ENCODE assay signal across 13 cellular contexts in the genomic region with DNA sequence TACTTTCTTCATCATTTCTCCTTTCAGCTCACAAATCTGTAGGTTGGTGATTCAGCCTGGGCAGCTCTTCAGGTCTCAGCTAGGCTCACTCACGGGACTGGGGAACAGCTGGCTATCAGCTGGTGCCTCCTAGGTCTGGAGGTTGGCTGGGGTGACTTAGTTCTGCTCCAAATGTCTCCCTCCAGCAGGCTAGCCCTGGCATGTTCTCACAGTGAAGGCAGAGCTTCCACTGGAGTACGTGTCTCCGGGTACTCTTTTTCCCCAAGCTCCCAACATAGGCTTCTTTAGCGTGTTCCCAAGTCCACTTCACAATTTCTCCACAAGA. TPM values are rescaled to one million over a fixed set of nuclear protein-coding genes. Genes with fewer than 3 reads are reported as not detected.
DNase-seq lines count a peak whose midpoint lies in the region; ATAC-seq and TF ChIP-seq lines count a peak whose summit lies in the region.
"Had no signal": no experiment of that assay in that cellular context is flagged by ENCODE, and none has a peak within 500 bp of the region (broad histone marks: within the 10 kb centered on the region; RNA-seq: fewer than 3 reads in every experiment).

No MANE protein-coding gene starts in this region.

- TF ChIP-seq EP300 in suprapubic skin (IDR thresholded peaks at IDR 0.05), result no peak

- DNase-seq in NCI-H2171 treated with DMSO at 0.1 percent for 48 hours (lab: John Stamatoyannopoulos, UW) (peak; percentile 58), NCI-H2171 (lab: John Stamatoyannopoulos, UW) (no peak), adipocyte (ENCODE audit: low read depth) (peak; percentile 43), fibroblast of the aortic adventitia (ENCODE audit: low read depth) (peak; percentile 61), suprapubic skin (ENCODE audit: low spot score in 2 of 2) (no peak), CD1c-positive myeloid dendritic cell (ENCODE audit: extremely low spot score) (no peak)
- DNase-seq: amniotic stem cell; NCI-H187 treated with DMSO at 0.1 percent for 48 hours; stimulated activated naive B cell treated with anti-CD40 and anti-IgM and Interleukin-4, amounts not matched to agents 10 μg/mL and 1 μg/mL and 100 μg/mL, for 72 hours had no signal

- H3K4me1 ChIP-seq in adipocyte (ENCODE audit: control insufficient read depth, insufficient read depth, low read length) (peaks cover 14% of the 10 kb centered on the region), suprapubic skin (peaks cover 11% of the 10 kb centered on the region)

- no peak for TF ChIP-seq CTCF in fibroblast of the aortic adventitia (IDR thresholded peaks at IDR 0.05; ENCODE audit: insufficient read depth, low read length)
- no peak for TF ChIP-seq CTCF in suprapubic skin (IDR thresholded peaks at IDR 0.05)

- TF ChIP-seq POLR2A in suprapubic skin (IDR thresholded peaks at IDR 0.05), result no peak

- H3K4me3 ChIP-seq in adipocyte (ENCODE audit: low read length) (peak overlapping the region; percentile 12), fibroblast of the aortic adventitia (ENCODE audit: low read depth, low read length) (no peak overlapping the region), suprapubic skin (no peak overlapping the region)

- H3K36me3 ChIP-seq in adipocyte (ENCODE audit: control insufficient read depth, insufficient read depth, low read length, severe bottlenecking), result no peaks in the 10 kb centered on the region
- H3K36me3 ChIP-seq in suprapubic skin, result no peaks in the 10 kb centered on the region
- H3K36me3 ChIP-seq: neutrophil had no signal

- 28% methylated on average over 4 of the region's 4 CpGs for WGBS in suprapubic skin

- peak overlapping the region; percentile 16 for H3K9ac ChIP-seq in adipocyte (ENCODE audit: low read length)

- H3K27me3 ChIP-seq in adipocyte (replicated peaks; ENCODE audit: control insufficient read depth, insufficient read depth, low read length) (no peaks in the 10 kb centered on the region), suprapubic skin (no peaks in the 10 kb centered on the region)

- ATAC-seq in HG03442 (IDR thresholded peaks at IDR 0.05; ENCODE audit: unreplicated experiment) (no peak), HG03097 (IDR thresholded peaks at IDR 0.05; ENCODE audit: low FRiP score, unreplicated experiment) (no peak)
- ATAC-seq: stimulated activated naive B cell treated with anti-CD40 and anti-IgM and Interleukin-4, amounts not matched to agents 10 μg/mL and 1 μg/mL and 100 μg/mL, for 72 hours had no signal

- H3K9me3 ChIP-seq in adipocyte (ENCODE audit: control insufficient read depth, low read length) (no peaks in the 10 kb centered on the region), suprapubic skin (no peaks in the 10 kb centered on the region)
- H3K9me3 ChIP-seq: neutrophil had no signal

- H3K27ac ChIP-seq in suprapubic skin, result peak overlapping the region; percentile 29
- H3K27ac ChIP-seq: 22Rv1, neutrophil had no signal

RNA-seq across cellular contexts. Expression of gene VAMP4, which starts 12.5 kb away (rescaled TPM):
- 10.7 and 15.5 TPM in 2 replicates for total RNA-seq in fibroblast of the aortic adventitia (ENCODE audit: low replicate concordance)
- total RNA-seq in suprapubic skin, result 10 to 100 TPM in 3 of 4 donors, 1 to 10 TPM in 1; 9.3 to 23.3 (median 10.7) TPM

RNA-seq across cellular contexts. Expression of gene METTL13, which starts 27.1 kb away (rescaled TPM):
- total RNA-seq in fibroblast of the aortic adventitia (ENCODE audit: low replicate concordance) (15.8 and 19.6 TPM in 2 replicates), suprapubic skin (10 to 100 TPM; 20.2 to 29.4 (median 23.4) TPM)

Comparison
In these comparisons a context has a peak if more than half of its experiments do, and no peak if none do; other contexts are left out.
1. DNase-seq: peak in NCI-H2171 treated with DMSO at 0.1 percent for 48 hours (single experiment), adipocyte (single experiment) and fibroblast of the aortic adventitia (single experiment); none in NCI-H2171 (single experiment), suprapubic skin (0 of 2) and CD1c-positive myeloid dendritic cell (single experiment).